ENCODE assay signal across 17 cellular contexts in the genomic region with DNA sequence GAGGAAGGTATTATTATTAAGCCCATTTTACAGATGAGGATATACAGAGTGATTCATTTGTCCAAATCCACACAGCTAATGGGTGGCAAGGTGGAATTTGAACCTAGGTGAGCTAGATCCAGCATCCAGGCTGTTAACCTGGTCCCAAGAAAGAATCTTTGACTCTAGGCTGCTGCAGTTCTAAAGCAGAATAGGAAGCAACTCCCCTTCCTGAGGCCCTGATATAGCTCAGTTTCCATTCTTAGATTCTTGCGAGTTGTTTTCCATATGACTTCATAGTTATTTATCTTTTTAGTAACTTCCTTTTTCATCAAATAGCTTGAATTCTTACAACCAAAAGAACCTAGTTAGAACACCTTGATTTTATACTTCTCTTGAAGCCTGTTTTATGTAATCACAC. TPM values are rescaled to one million over a fixed set of nuclear protein-coding genes. Genes with fewer than 3 reads are reported as not detected.
DNase-seq lines count a peak whose midpoint lies in the region; ATAC-seq and TF ChIP-seq lines count a peak whose summit lies in the region.
"Had no signal": no experiment of that assay in that cellular context is flagged by ENCODE, and none has a peak within 500 bp of the region (broad histone marks: within the 10 kb centered on the region; RNA-seq: fewer than 3 reads in every experiment).

No MANE protein-coding gene starts in this region.

- POLR2A ChIA-PET in activated CD4-positive, alpha-beta T cell treated with anti-CD3 and anti-CD28 coated beads for 36 hours (lab: Charles Lee), result interaction anchor here (1.0 kb wide), 1 partner anchor 35 kb away, joined by 6 read pairs; no protein-coding TSS in a partner anchor
- POLR2A ChIA-PET in GM10248 (lab: Yijun Ruan, JAX) (no interaction called here), A673 (lab: Charles Lee; ENCODE audit: low non-redundant PET) (no interaction called here)

- H3K27me3 ChIP-seq in A673 (replicated peaks; ENCODE audit: insufficient read depth, low read depth, low read length, poor library complexity), result no peaks in the 10 kb centered on the region
- H3K27me3 ChIP-seq: SJSA1 had no signal

- peaks cover 73% of the 10 kb centered on the region for H3K4me1 Mint-ChIP-seq in activated CD4-positive, alpha-beta T cell treated with anti-CD3 and anti-CD28 coated beads for 36 hours
- H3K4me1 Mint-ChIP-seq in activated T-helper 2 cell treated with anti-CD3 and anti-CD28 coated beads, Interferon-gamma antibody, Interleukin-2, Interleukin-4, amounts not matched to agents 10 μg/mL and 5 μg/mL and 100 μg/mL, durations not matched to agents 14 hours and 24 hours and 36 hours (ENCODE audit: low read depth), result peaks cover 59% of the 10 kb centered on the region
- no peaks in the 10 kb centered on the region for H3K4me1 Mint-ChIP-seq in mesothelial cell of epicardium

- peaks cover 6% of the 10 kb centered on the region for H3K4me1 ChIP-seq in A673 (ENCODE audit: insufficient read depth, low read length, poor library complexity, severe bottlenecking)
- H3K4me1 ChIP-seq: SJSA1 had no signal

- no peak for ATAC-seq in activated CD4-positive, alpha-beta T cell treated with anti-CD3 and anti-CD28 coated beads for 36 hours
- ATAC-seq in GM21381 (IDR thresholded peaks at IDR 0.05; ENCODE audit: unreplicated experiment), result no peak
- ATAC-seq: mucosa of descending colon had no signal

- H3K36me3 ChIP-seq in A673 (ENCODE audit: insufficient read depth, low read length, poor library complexity, severe bottlenecking), result no peaks in the 10 kb centered on the region

- peak overlapping the region; percentile 87 for H3K27ac Mint-ChIP-seq in activated CD4-positive, alpha-beta T cell treated with anti-CD3 and anti-CD28 coated beads for 36 hours
- H3K27ac Mint-ChIP-seq in activated T-helper 2 cell treated with anti-CD3 and anti-CD28 coated beads, Interferon-gamma antibody, Interleukin-2, Interleukin-4, amounts not matched to agents 10 μg/mL and 5 μg/mL and 100 μg/mL, durations not matched to agents 14 hours and 24 hours and 36 hours, result peak overlapping the region; percentile 76
- H3K27ac Mint-ChIP-seq in mesothelial cell of epicardium, result peak overlapping the region; percentile 50
- H3K27ac Mint-ChIP-seq: type B pancreatic cell had no signal

- H3K27me3 Mint-ChIP-seq in activated CD4-positive, alpha-beta T cell treated with anti-CD3 and anti-CD28 coated beads for 36 hours, result no peaks in the 10 kb centered on the region
- H3K27me3 Mint-ChIP-seq in activated T-helper 2 cell treated with anti-CD3 and anti-CD28 coated beads, Interferon-gamma antibody, Interleukin-2, Interleukin-4, amounts not matched to agents 10 μg/mL and 5 μg/mL and 100 μg/mL, durations not matched to agents 14 hours and 24 hours and 36 hours (ENCODE audit: low read depth), result no peaks in the 10 kb centered on the region
- H3K27me3 Mint-ChIP-seq in mesothelial cell of epicardium (ENCODE audit: low read depth), result no peaks in the 10 kb centered on the region
- H3K27me3 Mint-ChIP-seq: type B pancreatic cell had no signal

- TF ChIP-seq CTCF in GM10248 (IDR thresholded peaks at IDR 0.05; ENCODE audit: control extremely low read depth, extremely low read depth, low read depth, missing control alignments) (no peak), mesothelial cell of epicardium (IDR thresholded peaks at IDR 0.05; ENCODE audit: unreplicated experiment) (no peak), A673 (conservative IDR thresholded peaks at IDR 0.05; ENCODE audit: low read depth, low read length) (no peak)

- H3K9me3 ChIP-seq in A673 (ENCODE audit: low read depth, low read length, poor library complexity, severe bottlenecking), result no peaks in the 10 kb centered on the region
- H3K9me3 ChIP-seq: mucosa of descending colon, SJSA1 had no signal

- no peaks in the 10 kb centered on the region for H3K9me3 Mint-ChIP-seq in activated CD4-positive, alpha-beta T cell treated with anti-CD3 and anti-CD28 coated beads for 36 hours (ENCODE audit: low read depth)
- H3K9me3 Mint-ChIP-seq in activated T-helper 2 cell treated with anti-CD3 and anti-CD28 coated beads, Interferon-gamma antibody, Interleukin-2, Interleukin-4, amounts not matched to agents 10 μg/mL and 5 μg/mL and 100 μg/mL, durations not matched to agents 14 hours and 24 hours and 36 hours, result no peaks in the 10 kb centered on the region
- no peaks in the 10 kb centered on the region for H3K9me3 Mint-ChIP-seq in mesothelial cell of epicardium
- H3K9me3 Mint-ChIP-seq: type B pancreatic cell had no signal

- DNase-seq in activated CD4-positive, alpha-beta T cell treated with anti-CD3 and anti-CD28 coated beads for 36 hours, result no peak
- no peak for DNase-seq in activated CD4-positive, alpha-beta T cell treated with anti-CD3 and anti-CD28 coated beads for 4 hours
- DNase-seq in GM10248 (ENCODE audit: extremely low spot score) (peak; percentile 29), mesothelial cell of epicardium (ENCODE audit: low spot score in 2 of 2, unreplicated experiment in 2 of 2) (no peak), NCI-H2081 treated with DMSO at 0.1 percent for 48 hours (lab: John Stamatoyannopoulos, UW) (no peak), A673 (ENCODE audit: low spot score) (no peak)
- no peak for DNase-seq in activated T-helper 2 cell treated with anti-CD3 and anti-CD28 coated beads, Interferon-gamma antibody, Interleukin-2, Interleukin-4, amounts not matched to agents 10 μg/mL and 5 μg/mL and 100 μg/mL, durations not matched to agents 14 hours and 24 hours and 36 hours (ENCODE audit: low spot score)
- DNase-seq: aorta; mucosa of descending colon; NCI-H1694 treated with DMSO at 0.1 percent for 48 hours; NCI-H446 treated with DMSO at 0.1 percent for 48 hours; stimulated activated CD4-positive, alpha-beta T cell treated with anti-CD3 and anti-CD28 coated beads, Interleukin-4, amount 100 ng/mL, for 4 hours had no signal

- H3K27ac ChIP-seq in A673 (ENCODE audit: low read depth, low read length, poor library complexity, severe bottlenecking), result no peak overlapping the region
- H3K27ac ChIP-seq: SJSA1, skin epidermis had no signal

- CTCF ChIA-PET in activated CD4-positive, alpha-beta T cell treated with anti-CD3 and anti-CD28 coated beads for 36 hours (lab: Charles Lee), result interaction anchor here (1.1 to 4.1 kb wide), 5 partner anchors 11 to 42 kb away, joined by 3 to 27 read pairs (median 4); no protein-coding TSS in a partner anchor
- CTCF ChIA-PET in GM10248 (lab: Yijun Ruan, JAX) (interaction anchor here (1.1 to 9.2 kb wide), 3 partner anchors 8 to 43 kb away, joined by 3 to 130 read pairs (median 4); no protein-coding TSS in a partner anchor), A673 (lab: Charles Lee) (interaction anchor here (0.6 kb wide), 1 partner anchor 16 kb away, joined by 3 read pairs; no protein-coding TSS in a partner anchor)

- H3K36me3 Mint-ChIP-seq in activated CD4-positive, alpha-beta T cell treated with anti-CD3 and anti-CD28 coated beads for 36 hours (ENCODE audit: low read depth), result peaks cover 75% of the 10 kb centered on the region
- H3K36me3 Mint-ChIP-seq in activated T-helper 2 cell treated with anti-CD3 and anti-CD28 coated beads, Interferon-gamma antibody, Interleukin-2, Interleukin-4, amounts not matched to agents 10 μg/mL and 5 μg/mL and 100 μg/mL, durations not matched to agents 14 hours and 24 hours and 36 hours (ENCODE audit: low read depth), result peaks cover 84% of the 10 kb centered on the region
- H3K36me3 Mint-ChIP-seq in mesothelial cell of epicardium, result peaks cover 32% of the 10 kb centered on the region

- H3K4me3 Mint-ChIP-seq in activated CD4-positive, alpha-beta T cell treated with anti-CD3 and anti-CD28 coated beads for 36 hours, result no peak overlapping the region
- H3K4me3 Mint-ChIP-seq in activated T-helper 2 cell treated with anti-CD3 and anti-CD28 coated beads, Interferon-gamma antibody, Interleukin-2, Interleukin-4, amounts not matched to agents 10 μg/mL and 5 μg/mL and 100 μg/mL, durations not matched to agents 14 hours and 24 hours and 36 hours (ENCODE audit: low read depth), result peak overlapping the region; percentile 0
- H3K4me3 Mint-ChIP-seq in mesothelial cell of epicardium, result no peak overlapping the region
- H3K4me3 Mint-ChIP-seq: type B pancreatic cell had no signal

- BruUV-seq in A673 (replicated peaks; lab: Mats Ljungman, UMichigan), result no TSS peak

- no peak overlapping the region for H3K4me3 ChIP-seq in A673 (ENCODE audit: low read depth, low read length, poor library complexity, severe bottlenecking)
- H3K4me3 ChIP-seq: mucosa of descending colon, SJSA1, skin epidermis had no signal

- intact Hi-C loops in activated CD4-positive, alpha-beta T cell treated with anti-CD3 and anti-CD28 coated beads for 36 hours (cut with DNase I, micrococcal nuclease), result loop anchor here in 1 of 2 experiments (2.0 kb wide), 1 partner anchor 15 kb away; no protein-coding TSS in a partner anchor
- intact Hi-C loops in activated T-helper 2 cell treated with anti-CD3 and anti-CD28 coated beads, Interferon-gamma antibody, Interleukin-2, Interleukin-4, amounts not matched to agents 10 μg/mL and 5 μg/mL and 100 μg/mL, durations not matched to agents 14 hours and 24 hours and 36 hours (cut with micrococcal nuclease), result loop anchor here (2.0 kb wide), 2 partner anchors 15 kb away; no protein-coding TSS in a partner anchor
- intact Hi-C loops in A673 (cut with micrococcal nuclease; ENCODE audit: unreplicated experiment), result no loop called here

RNA-seq across cellular contexts. Expression of a gene that starts 24.1 kb away (rescaled TPM):
- total RNA-seq in activated CD4-positive, alpha-beta T cell treated with anti-CD3 and anti-CD28 coated beads for 36 hours, result 10 to 100 TPM; 19.8 to 23.2 TPM
- 38.2 and 39.4 TPM in 2 replicates for total RNA-seq in activated T-helper 2 cell treated with anti-CD3 and anti-CD28 coated beads, Interferon-gamma antibody, Interleukin-2, Interleukin-4, amounts not matched to agents 10 μg/mL and 5 μg/mL and 100 μg/mL, durations not matched to agents 14 hours and 24 hours and 36 hours
- total RNA-seq in mesothelial cell of epicardium (1.7 to 2.2 TPM (median 1.9 TPM) in 3 replicates), A673 (2021) (35.3 and 36.5 TPM in 2 replicates)
- total RNA-seq: osteocyte had no signal

RNA-seq across cellular contexts. Expression of a gene that starts 49.6 kb away (rescaled TPM):
- total RNA-seq in activated CD4-positive, alpha-beta T cell treated with anti-CD3 and anti-CD28 coated beads for 36 hours, result 100 to 1,000 TPM; 110 to 120 TPM
- 76.0 and 77.1 TPM in 2 replicates for total RNA-seq in activated T-helper 2 cell treated with anti-CD3 and anti-CD28 coated beads, Interferon-gamma antibody, Interleukin-2, Interleukin-4, amounts not matched to agents 10 μg/mL and 5 μg/mL and 100 μg/mL, durations not matched to agents 14 hours and 24 hours and 36 hours
- 23.7 to 24.1 TPM (median 23.7 TPM) in 3 replicates for total RNA-seq in mesothelial cell of epicardium
- total RNA-seq in A673 (2021), result 16.9 and 17.2 TPM in 2 replicates
